In genomic region chr3:115146418-115147328, GRCh38 we compare ENCODE assay signal across 2 cellular contexts.
TF ChIP-seq lines count a peak whose summit lies in the region.

TSS of gene ZBTB20 (minus strand) at chr3:115147288.

TF ChIP-seq in HCT116, 20 proteins besides CTCF, POLR2A, EP300 and RAD21:
- TF ChIP-seq ZNF274 (IDR thresholded peaks at IDR 0.05; ENCODE audit: low read depth, low read length) (no peak), EGR1 (IDR thresholded peaks at IDR 0.05; ENCODE audit: low read depth) (peak; percentile 46; the same call in 1 of the 2 replicates), REST (IDR thresholded peaks at IDR 0.05; ENCODE audit: low read depth) (no peak), CBX3 (IDR thresholded peaks at IDR 0.05; ENCODE audit: low read depth) (no peak), YY1 (IDR thresholded peaks at IDR 0.05; ENCODE audit: extremely low read depth, insufficient replicate concordance, low read depth, low read length) (no peak), POLR2AphosphoS5 (IDR thresholded peaks at IDR 0.05; ENCODE audit: low read depth, low read length) (peak; percentile 55; the same call in 1 of the 2 replicates), SIN3A (IDR thresholded peaks at IDR 0.05; ENCODE audit: low read depth) (0 out of 2 replicates have a peak, but pooled peaks have one; percentile 50), ATF3 (IDR thresholded peaks at IDR 0.05) (no peak), FOSL1 (IDR thresholded peaks at IDR 0.05; ENCODE audit: low read depth) (no peak), ZBTB33 (IDR thresholded peaks at IDR 0.05; ENCODE audit: extremely low read depth, insufficient replicate concordance, low read length) (peak; percentile 69), CEBPB (IDR thresholded peaks at IDR 0.05; ENCODE audit: low read depth) (no peak), ZFX (IDR thresholded peaks at IDR 0.05) (no peak), EZH2phosphoT487 (IDR thresholded peaks at IDR 0.05; ENCODE audit: borderline replicate concordance) (no peak), SRF (IDR thresholded peaks at IDR 0.05; ENCODE audit: low read depth) (no peak), EZH2 (IDR thresholded peaks at IDR 0.05) (no peak), MAX (IDR thresholded peaks at IDR 0.05) (no peak; the same call in 1 of the 2 replicates), JUND (IDR thresholded peaks at IDR 0.05) (no peak), TCF7L2 (IDR thresholded peaks at IDR 0.05; ENCODE audit: borderline replicate concordance, extremely low read depth, insufficient read depth, insufficient read length) (peak; percentile 62)

TF ChIP-seq in GM12878, 131 proteins besides CTCF, POLR2A, EP300 and RAD21 (continues in another document):
- 0 out of 3 replicates have a peak, but pooled peaks have one; percentile 13 for TF ChIP-seq POU2F2 (IDR thresholded peaks at IDR 0.05; ENCODE audit: borderline replicate concordance, low read depth, low read length)
- TF ChIP-seq HSF1 (IDR thresholded peaks at IDR 0.05; ENCODE audit: low read depth, low read length), result no peak
- 0 out of 2 replicates have a peak, but pooled peaks have one; percentile 32 for TF ChIP-seq DPF2 (IDR thresholded peaks at IDR 0.05)
- no peak for TF ChIP-seq RAD51 (IDR thresholded peaks at IDR 0.05)
- no peak for TF ChIP-seq FOS (IDR thresholded peaks at IDR 0.05; ENCODE audit: borderline replicate concordance, extremely low read depth, insufficient read length)
- peak; percentile 80; the same call in 1 of the 2 replicates for TF ChIP-seq TAF1 (IDR thresholded peaks at IDR 0.05; ENCODE audit: borderline replicate concordance, low read depth, low read length)
- no peak for TF ChIP-seq ZZZ3 (IDR thresholded peaks at IDR 0.05; ENCODE audit: control insufficient read depth, insufficient read length, low read depth)
- TF ChIP-seq YBX1 (IDR thresholded peaks at IDR 0.05), result no peak
- TF ChIP-seq ZNF384 (IDR thresholded peaks at IDR 0.05; ENCODE audit: borderline replicate concordance, low read depth, low read length), result no peak
- TF ChIP-seq EED (IDR thresholded peaks at IDR 0.05; ENCODE audit: low read depth), result peak; percentile 12
- TF ChIP-seq ESRRA (IDR thresholded peaks at IDR 0.05; ENCODE audit: low read length), result no peak
- peak; percentile 60; the same call in 1 of the 2 replicates for TF ChIP-seq SMAD5 (IDR thresholded peaks at IDR 0.05; ENCODE audit: low read depth)
- no peak for TF ChIP-seq NR2F1 (conservative IDR thresholded peaks at IDR 0.05)
- peak; percentile 55; the same call in 1 of the 2 replicates for TF ChIP-seq BACH1 (IDR thresholded peaks at IDR 0.05; ENCODE audit: borderline replicate concordance)
- TF ChIP-seq BHLHE40 (IDR thresholded peaks at IDR 0.05; ENCODE audit: borderline replicate concordance in 1 of 2, low read depth in 2 of 2, low read length in 1 of 2), result 0 out of 4 replicates have a peak, but pooled peaks of 1 of the 2 experiments have one; percentile 8
- peak; percentile 59 for TF ChIP-seq BRCA1 (IDR thresholded peaks at IDR 0.05; ENCODE audit: low read depth, low read length)
- TF ChIP-seq MTA2 (IDR thresholded peaks at IDR 0.05; ENCODE audit: low read depth), result no peak
- TF ChIP-seq NR2C2 (IDR thresholded peaks at IDR 0.05; ENCODE audit: borderline replicate concordance, control insufficient read depth, insufficient read length, low read depth), result no peak
- TF ChIP-seq EGR1 (IDR thresholded peaks at IDR 0.05; ENCODE audit: borderline replicate concordance in 1 of 2, low read depth in 2 of 2, low read length in 2 of 2), result peak in 1 of 2 experiments; percentile 78; a peak in 1 of 3 replicates
- TF ChIP-seq MYB (IDR thresholded peaks at IDR 0.05; ENCODE audit: borderline replicate concordance, low read depth, low read length), result no peak
- no peak for TF ChIP-seq RUNX3 (IDR thresholded peaks at IDR 0.05; ENCODE audit: low read length)
- TF ChIP-seq CBFB (IDR thresholded peaks at IDR 0.05; ENCODE audit: low read depth), result no peak
- TF ChIP-seq PRDM15 (CRISPR knock-in tag; IDR thresholded peaks at IDR 0.05), result no peak
- no peak for TF ChIP-seq NFIC (IDR thresholded peaks at IDR 0.05; ENCODE audit: low read depth, low read length)
- no peak for TF ChIP-seq ZSCAN29 (IDR thresholded peaks at IDR 0.05)
- 0 out of 2 replicates have a peak, but pooled peaks have one; percentile 19 for TF ChIP-seq TCF12 (IDR thresholded peaks at IDR 0.05; ENCODE audit: low read depth, low read length)
- peak; percentile 76; the same call in 1 of the 2 replicates for TF ChIP-seq PML (IDR thresholded peaks at IDR 0.05; ENCODE audit: low read length)
- TF ChIP-seq ZBTB11 (CRISPR knock-in tag; IDR thresholded peaks at IDR 0.05), result no peak
- TF ChIP-seq FOXM1 (IDR thresholded peaks at IDR 0.05; ENCODE audit: low read depth, low read length), result no peak
- no peak for TF ChIP-seq YY1 (IDR thresholded peaks at IDR 0.05; ENCODE audit: low read depth, low read length)
- TF ChIP-seq NFXL1 (IDR thresholded peaks at IDR 0.05; ENCODE audit: borderline replicate concordance), result no peak
- no peak for TF ChIP-seq HDGF (IDR thresholded peaks at IDR 0.05)
- TF ChIP-seq REST (IDR thresholded peaks at IDR 0.05; ENCODE audit: low read depth, low read length), result no peak
- no peak for TF ChIP-seq SMARCA5 (IDR thresholded peaks at IDR 0.05)
- 0 out of 2 replicates have a peak, but pooled peaks have one; percentile 13 for TF ChIP-seq RELB (IDR thresholded peaks at IDR 0.05; ENCODE audit: low read depth)
- TF ChIP-seq ZNF687 (IDR thresholded peaks at IDR 0.05), result no peak
- TF ChIP-seq CREB1 (IDR thresholded peaks at IDR 0.05; ENCODE audit: low read depth), result no peak
- TF ChIP-seq POLR2AphosphoS2 (IDR thresholded peaks at IDR 0.05; ENCODE audit: low read depth, low read length), result no peak
- no peak for TF ChIP-seq STAT1 (conservative IDR thresholded peaks at IDR 0.05)
- TF ChIP-seq RELA (IDR thresholded peaks at IDR 0.05; ENCODE audit: borderline replicate concordance, partially characterized antibody), result no peak
